ENCODE assay signal across 8 cellular contexts in genomic region chr1:58816072-58816746, GRCh38.
DNase-seq lines count a peak whose midpoint lies in the region; ATAC-seq lines count a peak whose summit lies in the region.

No MANE protein-coding gene starts in this region.

- ATAC-seq in GM18868 (IDR thresholded peaks at IDR 0.05; ENCODE audit: unreplicated experiment), result peak; percentile 90
- ATAC-seq in HG03095 (IDR thresholded peaks at IDR 0.05; ENCODE audit: unreplicated experiment), result peak; percentile 80

- DNase-seq in AG08395 (ENCODE audit: low spot score) (peak; percentile 95), NCI-H2171 treated with DMSO at 0.1 percent for 48 hours (lab: John Stamatoyannopoulos, UW) (peak; percentile 74), caudate nucleus (lab: John Stamatoyannopoulos, UW) (peak in 58 of 61 donors; percentile 12 to 83 (median 66)), islet precursor cell (peak; percentile 84)
- DNase-seq in activated CD4-positive, CD25-positive, alpha-beta regulatory T cell (lab: John Stamatoyannopoulos, UW), result peak; percentile 57 to 73 (median 69)
- DNase-seq in stimulated activated CD4-positive, alpha-beta T cell treated with anti-CD3 and anti-CD28 coated beads, Interleukin-12 subunit alpha, Interleukin-12 subunit beta, amount 100 ng/mL, for 24 hours (ENCODE audit: low read depth in 2 of 2), result peak; percentile 57 to 76

- peak overlapping the region; percentile 87 for H3K27ac ChIP-seq in caudate nucleus (ENCODE audit: low read depth, low read length)

Comparison
In these comparisons a context has a peak if more than half of its experiments do, and no peak if none do; other contexts are left out.
1. Peak in every context shown above with its lines: DNase-seq, ATAC-seq and H3K27ac ChIP-seq.